Comparison of ENCODE assay signal across 18 cellular contexts in the genomic region with DNA sequence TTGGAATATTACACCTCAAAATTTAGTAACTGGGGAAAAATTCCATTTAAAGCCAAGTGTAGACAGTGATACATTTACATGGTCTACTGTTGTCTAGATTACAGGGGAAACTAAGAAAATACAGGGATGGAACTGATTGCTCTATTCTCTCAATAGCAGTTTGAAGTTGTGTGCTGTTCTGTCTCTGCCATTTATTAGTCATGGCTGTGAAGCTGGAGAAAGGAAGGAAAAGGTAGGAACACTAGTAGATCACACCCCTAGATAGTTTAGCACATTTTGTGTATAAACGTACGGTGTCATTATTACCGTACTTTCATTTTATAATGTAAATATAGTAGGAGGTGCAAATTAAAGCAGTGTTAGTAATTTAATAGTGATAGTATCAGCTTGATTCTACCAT.
DNase-seq lines count a peak whose midpoint lies in the region; ATAC-seq, FAIRE-seq and TF ChIP-seq lines count a peak whose summit lies in the region.
"Had no signal": no experiment of that assay in that cellular context is flagged by ENCODE, and none has a peak within 500 bp of the region (broad histone marks: within the 10 kb centered on the region; RNA-seq: fewer than 3 reads in every experiment).

No MANE protein-coding gene starts in this region.

- H3K4me1 Mint-ChIP-seq in CD4-positive, CD25-positive, alpha-beta regulatory T cell, result peaks cover 11 to 41% (median 26%) of the 10 kb centered on the region in 4 donors
- peaks cover 7% of the 10 kb centered on the region for H3K4me1 Mint-ChIP-seq in activated T-helper 17 cell treated with anti-CD3 and anti-CD28 coated beads, Interleukin-2, amount 50 U/mL, for 72 hours

- H3K27ac ChIP-seq in CD4-positive, CD25-positive, alpha-beta regulatory T cell (ENCODE audit: insufficient read depth, low read length, poor library complexity, severe bottlenecking), result no peak overlapping the region
- peak overlapping the region; percentile 10 for H3K27ac ChIP-seq in endothelial cell of umbilical vein (ENCODE audit: insufficient read depth, low read depth, low read length)
- H3K27ac ChIP-seq: 22Rv1, A549, C4-2B, GM23248 had no signal

- peak overlapping the region; percentile 79 for H2AFZ ChIP-seq in endothelial cell of umbilical vein (ENCODE audit: low read depth, low read length)
- H2AFZ ChIP-seq: GM23248 had no signal

- ATAC-seq in CD4-positive, CD25-positive, alpha-beta regulatory T cell (ENCODE audit: low read depth in 2 of 2), result no peak
- no peak for ATAC-seq in GM19351 (IDR thresholded peaks at IDR 0.05; ENCODE audit: unreplicated experiment)
- no peak for ATAC-seq in activated T-helper 17 cell treated with anti-CD3 and anti-CD28 coated beads, Interleukin-2, amount 50 U/mL, for 72 hours (replicated peaks)
- ATAC-seq: A549; CD8-positive, alpha-beta T cell had no signal

- no peaks in the 10 kb centered on the region for H3K36me3 ChIP-seq in CD4-positive, CD25-positive, alpha-beta regulatory T cell (ENCODE audit: control insufficient read depth, insufficient read depth, low read length)
- no peaks in the 10 kb centered on the region for H3K36me3 ChIP-seq in endothelial cell of umbilical vein (ENCODE audit: control insufficient read depth in 2 of 2, extremely low read depth in 1 of 2, insufficient read depth in 2 of 2, low read length in 2 of 2)
- H3K36me3 ChIP-seq: HAP-1 had no signal

- peak overlapping the region in 3 of 4 donors; percentile 8 to 78 (median 33) for H3K4me3 Mint-ChIP-seq in CD4-positive, CD25-positive, alpha-beta regulatory T cell
- no peak overlapping the region for H3K4me3 Mint-ChIP-seq in activated T-helper 17 cell treated with anti-CD3 and anti-CD28 coated beads, Interleukin-2, amount 50 U/mL, for 72 hours
- H3K4me3 Mint-ChIP-seq: CD8-positive, alpha-beta T cell had no signal

- H3K4me2 ChIP-seq in endothelial cell of umbilical vein (ENCODE audit: insufficient read depth, low read length), result peak overlapping the region; percentile 94
- H3K4me2 ChIP-seq: A549 had no signal

- TF ChIP-seq POLR2A in GM12891 (IDR thresholded peaks at IDR 0.05; ENCODE audit: low read depth, low read length) (no peak), endothelial cell of umbilical vein (IDR thresholded peaks at IDR 0.05; ENCODE audit: low read depth, low read length) (no peak)

- peak overlapping the region; percentile 53 for H3K4me3 ChIP-seq in CD4-positive, CD25-positive, alpha-beta regulatory T cell (ENCODE audit: low read depth, low read length)
- H3K4me3 ChIP-seq in endothelial cell of umbilical vein (replicated peaks in 1 of 3; ENCODE audit: insufficient read depth in 1 of 3, low read depth in 1 of 3, low read length in 3 of 3), result peak overlapping the region in 1 of 3 experiments; percentile 54
- H3K4me3 ChIP-seq: A549, GM23248, HAP-1 had no signal

- no peak for DNase-seq in CD4-positive, CD25-positive, alpha-beta regulatory T cell
- DNase-seq in GM12891 (ENCODE audit: insufficient read length, low spot score), result no peak
- DNase-seq in NCI-H69 (lab: John Stamatoyannopoulos, UW), result peak; percentile 52
- peak; percentile 45 for DNase-seq in endothelial cell of umbilical vein (ENCODE audit: low read depth, low spot score)
- no peak for DNase-seq in NCI-H1092 (lab: John Stamatoyannopoulos, UW)
- DNase-seq: AML-193; Calu3; CD8-positive, alpha-beta T cell; DMS 273 treated with DMSO at 0.1 percent for 48 hours; DMS79; GF-D8; GM23248 had no signal

- no peaks in the 10 kb centered on the region for H3K27me3 Mint-ChIP-seq in CD4-positive, CD25-positive, alpha-beta regulatory T cell
- H3K27me3 Mint-ChIP-seq in activated T-helper 17 cell treated with anti-CD3 and anti-CD28 coated beads, Interleukin-2, amount 50 U/mL, for 72 hours, result no peaks in the 10 kb centered on the region

- H3K79me2 ChIP-seq in endothelial cell of umbilical vein (ENCODE audit: control insufficient read depth, insufficient read depth, low read length), result no peaks in the 10 kb centered on the region

- no peaks in the 10 kb centered on the region for H3K9me3 ChIP-seq in CD4-positive, CD25-positive, alpha-beta regulatory T cell (ENCODE audit: control insufficient read depth in 2 of 2, low read length in 2 of 2)
- no peaks in the 10 kb centered on the region for H3K9me3 ChIP-seq in endothelial cell of umbilical vein (replicated peaks; ENCODE audit: control insufficient read depth, insufficient read depth, low read length)
- H3K9me3 ChIP-seq: A549, HAP-1 had no signal

- peaks cover 12% of the 10 kb centered on the region for H3K4me1 ChIP-seq in CD4-positive, CD25-positive, alpha-beta regulatory T cell (ENCODE audit: control insufficient read depth, insufficient read depth, low read length, poor library complexity, severe bottlenecking)
- H3K4me1 ChIP-seq in endothelial cell of umbilical vein (ENCODE audit: control insufficient read depth, extremely low read depth, insufficient read depth, low read length), result peaks cover 28% of the 10 kb centered on the region

- CTCF ChIA-PET in endothelial cell of umbilical vein (lab: Charles Lee), result interaction anchor here (1.0 to 1.8 kb wide), 5 partner anchors 9 to 171 kb away, joined by 3 to 5 read pairs (median 3); a partner anchor contains a TSS

- intact Hi-C loops in endothelial cell of umbilical vein (cut with micrococcal nuclease), result no loop called here

- no peaks in the 10 kb centered on the region for H3K9me3 Mint-ChIP-seq in CD4-positive, CD25-positive, alpha-beta regulatory T cell
- H3K9me3 Mint-ChIP-seq in activated T-helper 17 cell treated with anti-CD3 and anti-CD28 coated beads, Interleukin-2, amount 50 U/mL, for 72 hours, result no peaks in the 10 kb centered on the region
- H3K9me3 Mint-ChIP-seq: CD8-positive, alpha-beta T cell had no signal

- H3K36me3 Mint-ChIP-seq in CD4-positive, CD25-positive, alpha-beta regulatory T cell, result peaks cover 4% of the 10 kb centered on the region
- no peaks in the 10 kb centered on the region for H3K36me3 Mint-ChIP-seq in activated T-helper 17 cell treated with anti-CD3 and anti-CD28 coated beads, Interleukin-2, amount 50 U/mL, for 72 hours (ENCODE audit: low read depth)
- H3K36me3 Mint-ChIP-seq: CD8-positive, alpha-beta T cell had no signal

- peak overlapping the region in 2 of 3 donors; percentile 45 to 70 for H3K27ac Mint-ChIP-seq in CD4-positive, CD25-positive, alpha-beta regulatory T cell
- no peak overlapping the region for H3K27ac Mint-ChIP-seq in activated T-helper 17 cell treated with anti-CD3 and anti-CD28 coated beads, Interleukin-2, amount 50 U/mL, for 72 hours
- H3K27ac Mint-ChIP-seq: CD8-positive, alpha-beta T cell had no signal

- no peaks in the 10 kb centered on the region for H3K9me1 ChIP-seq in endothelial cell of umbilical vein (replicated peaks; ENCODE audit: control insufficient read depth, extremely low read depth, insufficient read depth, low read length)

- FAIRE-seq in GM12891 (lab: Jason Lieb, UNC) (peak; percentile 60), endothelial cell of umbilical vein (lab: Jason Lieb, UNC) (peak; percentile 83)
- FAIRE-seq: A549 had no signal

- TF ChIP-seq CTCF in endothelial cell of umbilical vein (IDR thresholded peaks at IDR 0.05; ENCODE audit: extremely low read depth in 1 of 2, insufficient read depth in 1 of 2, low read depth in 1 of 2, low read length in 2 of 2), result no peak

- dilution Hi-C loops in endothelial cell of umbilical vein (cut with MboI; ENCODE audit: extremely low pct_ligation_motif_present, low sequenced_read_pairs), result no loop called here

- no peaks in the 10 kb centered on the region for H3K27me3 ChIP-seq in CD4-positive, CD25-positive, alpha-beta regulatory T cell (ENCODE audit: control insufficient read depth, insufficient read depth, low read length)
- H3K27me3 ChIP-seq in endothelial cell of umbilical vein (ENCODE audit: control insufficient read depth in 2 of 2, insufficient read depth in 2 of 2, low read length in 2 of 2), result no peaks in the 10 kb centered on the region

- H3K9ac ChIP-seq in endothelial cell of umbilical vein (replicated peaks; ENCODE audit: extremely low read depth, insufficient read depth, low read length), result no peak overlapping the region
- H3K9ac ChIP-seq: GM23248 had no signal

- H4K20me1 ChIP-seq in endothelial cell of umbilical vein (replicated peaks; ENCODE audit: control insufficient read depth, extremely low read depth, insufficient read depth, low read length), result no peaks in the 10 kb centered on the region

- POLR2A ChIA-PET in endothelial cell of umbilical vein (lab: Charles Lee), result no interaction called here

- BruUV-seq in endothelial cell of umbilical vein (replicated peaks; lab: Mats Ljungman, UMichigan), result no TSS peak

TF ChIP-seq in GM12891, 5 proteins besides CTCF, POLR2A, EP300 and RAD21:
- TF ChIP-seq PAX5 (IDR thresholded peaks at IDR 0.05; ENCODE audit: insufficient read depth, low read length, severe bottlenecking), result no peak
- no peak for TF ChIP-seq SPI1 (IDR thresholded peaks at IDR 0.05; ENCODE audit: low read depth, low read length)
- TF ChIP-seq TAF1 (IDR thresholded peaks at IDR 0.05; ENCODE audit: low read depth, low read length), result no peak
- no peak for TF ChIP-seq POLR2AphosphoS5 (IDR thresholded peaks at IDR 0.05; ENCODE audit: low read depth, low read length)
- no peak for TF ChIP-seq POU2F2 (IDR thresholded peaks at IDR 0.05; ENCODE audit: low read depth, low read length)

TF ChIP-seq in endothelial cell of umbilical vein, 7 proteins besides CTCF, POLR2A, EP300 and RAD21:
- TF ChIP-seq, protein P1, sequence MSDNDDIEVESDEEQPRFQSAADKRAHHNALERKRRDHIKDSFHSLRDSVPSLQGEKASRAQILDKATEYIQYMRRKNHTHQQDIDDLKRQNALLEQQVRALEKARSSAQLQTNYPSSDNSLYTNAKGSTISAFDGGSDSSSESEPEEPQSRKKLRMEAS (IDR thresholded peaks at IDR 0.05; ENCODE audit: insufficient read depth, insufficient read length), result no peak
- TF ChIP-seq EZH2 (IDR thresholded peaks at IDR 0.05; ENCODE audit: borderline replicate concordance, low read depth, low read length, severe bottlenecking) (no peak), JUN (IDR thresholded peaks at IDR 0.05; ENCODE audit: borderline replicate concordance, insufficient read depth, insufficient read length, low read depth) (no peak), GATA2 (IDR thresholded peaks at IDR 0.05; ENCODE audit: insufficient read depth, insufficient read length, low read depth, low read length) (peak; percentile 57), FOS (IDR thresholded peaks at IDR 0.05; ENCODE audit: borderline replicate concordance, insufficient read depth, low read length) (peak; percentile 25)
TF ChIP-seq in endothelial cell of umbilical vein: peak in this region for 2.

Comparison
In these comparisons a context has a peak if more than half of its experiments do, and no peak if none do; other contexts are left out.
1. DNase-seq: peak in NCI-H69 (single experiment) and endothelial cell of umbilical vein (single experiment); none in CD4-positive, CD25-positive, alpha-beta regulatory T cell (0 of 3), GM12891 (single experiment) and NCI-H1092 (single experiment).